Comparison of ENCODE assay signal across 7 cellular contexts in the genomic region with DNA sequence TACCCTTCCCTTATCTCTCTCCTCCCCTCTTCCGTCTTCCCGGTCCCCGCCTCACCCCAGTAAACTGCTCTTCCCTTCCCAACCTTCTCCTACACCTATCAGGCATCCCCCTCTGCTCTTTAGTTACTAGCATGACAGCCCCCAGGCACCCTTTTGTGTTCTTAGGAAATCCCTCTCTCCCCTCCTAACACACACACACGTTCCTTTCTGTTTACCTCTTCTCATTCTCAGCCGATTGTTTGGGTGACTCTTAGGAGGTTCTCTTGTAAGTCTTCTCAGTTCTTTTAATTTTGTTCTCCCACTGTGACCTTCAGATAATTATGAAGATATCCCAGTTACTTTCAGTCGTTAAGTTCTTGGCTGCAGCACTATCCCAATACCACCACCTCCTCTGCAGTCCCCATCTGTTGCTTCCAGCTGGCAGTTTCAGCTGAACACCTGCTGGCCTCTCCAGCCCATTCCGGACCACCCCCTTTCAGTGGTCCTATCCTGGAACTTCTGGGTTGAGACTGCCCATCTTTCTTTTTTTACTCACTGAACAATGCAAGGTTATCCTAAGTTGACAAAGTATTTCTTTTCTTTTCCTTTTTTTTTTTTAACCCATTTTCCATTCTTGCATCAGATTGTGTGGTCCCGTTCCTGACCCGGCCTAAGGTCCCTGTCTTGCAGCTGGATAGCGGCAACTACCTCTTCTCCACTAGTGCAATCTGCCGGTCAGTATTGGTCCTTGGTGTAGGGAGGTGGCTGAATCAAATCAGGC. TPM values are rescaled to one million over a fixed set of nuclear protein-coding genes. Genes with fewer than 3 reads are reported as not detected.
DNase-seq lines count a peak whose midpoint lies in the region; TF ChIP-seq lines count a peak whose summit lies in the region.

No MANE protein-coding gene starts in this region.

- POLR2A ChIA-PET in SK-N-SH (lab: Yijun Ruan, JAX) = interaction anchor here (0.6 to 2.1 kb wide), 8 partner anchors 9 to 1529 kb away, joined by 3 to 7 read pairs (median 4); partner anchors contain the start of genes DDIT3 and LRP1

- 6% methylated on average over 11 of the region's 11 CpGs for WGBS in SK-N-SH (ENCODE audit: low lambda C conversion rate)

- H3K79me2 ChIP-seq in SK-N-SH (ENCODE audit: insufficient read depth) = peaks cover 40% of the 10 kb centered on the region

- H3K27ac ChIP-seq in SK-N-SH (ENCODE audit: low read depth in 2 of 2, low read length in 1 of 2) = peak overlapping the region; percentile 73 to 74

- TF ChIP-seq CTCF in SK-N-SH (IDR thresholded peaks at IDR 0.05) (no peak), fibroblast of villous mesenchyme (IDR thresholded peaks at IDR 0.05; ENCODE audit: insufficient read depth, low read depth, low read length) (no peak)

- in situ Hi-C loops in HAP-1 (cut with MboI; ENCODE audit: low sequenced_read_pairs) (no loop called here), ACHN (cut with HindIII; ENCODE audit: low pct_ligation_motif_present, low pct_unique_long_range_greater_than_20kb, low sequenced_read_pairs) (no loop called here)

- H4K20me1 ChIP-seq in SK-N-SH (ENCODE audit: insufficient read depth) = 0 out of 2 replicates have a peak, but pooled peaks cover 4% of the 10 kb centered on the region

- peaks cover 10% of the 10 kb centered on the region for H3F3A ChIP-seq in SK-N-SH (replicated peaks; ENCODE audit: insufficient read depth)

- peak overlapping the region; percentile 90 for H3K4me2 ChIP-seq in SK-N-SH

- CTCF ChIA-PET in SK-N-SH (lab: Yijun Ruan, JAX) = interaction anchor here (1.6 to 6.1 kb wide), 3 partner anchors 14 to 30 kb away, joined by 5 to 28 read pairs (median 7); partner anchors contain the start of gene GLI1

- no peaks in the 10 kb centered on the region for H3K9me3 ChIP-seq in HAP-1
- H3K9me3 ChIP-seq in SK-N-SH = no peaks in the 10 kb centered on the region

- H3K27me3 ChIP-seq in HAP-1 (ENCODE audit: low read depth) = no peaks in the 10 kb centered on the region
- H3K27me3 ChIP-seq in SK-N-SH (ENCODE audit: insufficient read depth) = no peaks in the 10 kb centered on the region

- H2AFZ ChIP-seq in SK-N-SH (ENCODE audit: low read depth) = peak overlapping the region; percentile 49; the same call in 1 of the 2 replicates

- H3K36me3 ChIP-seq in HAP-1 (replicated peaks) (peaks cover 42% of the 10 kb centered on the region), SK-N-SH (replicated peaks in 1 of 2; ENCODE audit: control insufficient read depth in 1 of 2, insufficient read depth in 2 of 2, low read length in 1 of 2) (peaks cover 33 to 45% of the 10 kb centered on the region in 2 experiments)

- peak overlapping the region; percentile 94 for H3K9ac ChIP-seq in SK-N-SH

- H3K4me1 ChIP-seq in HAP-1 (no peaks in the 10 kb centered on the region), SK-N-SH (ENCODE audit: control insufficient read depth in 1 of 2, insufficient read depth in 2 of 2, low read depth in 1 of 2, low read length in 1 of 2) (peaks cover 6 to 9% of the 10 kb centered on the region in 2 experiments; a peak in 3 of 4 replicates)

- no peak for DNase-seq in HAP-1 (ENCODE audit: low spot score in 2 of 2)
- DNase-seq in SK-N-SH = peak; percentile 58
- DNase-seq in fibroblast of villous mesenchyme (ENCODE audit: low read depth) = peak; percentile 30
- no peak for DNase-seq in skeletal muscle cell (ENCODE audit: low read depth)
- DNase-seq in NCI-H345 treated with DMSO at 0.1 percent for 48 hours (lab: John Stamatoyannopoulos, UW; ENCODE audit: unreplicated experiment) = no peak
- DNase-seq in NCI-H1930 (lab: John Stamatoyannopoulos, UW) = no peak
- DNase-seq in ACHN = no peak

- H3K9me2 ChIP-seq in SK-N-SH = no peaks in the 10 kb centered on the region

- no peak for TF ChIP-seq RAD21 in SK-N-SH (IDR thresholded peaks at IDR 0.05; ENCODE audit: low read length)

- no peak for TF ChIP-seq EP300 in SK-N-SH (IDR thresholded peaks at IDR 0.05; ENCODE audit: borderline replicate concordance in 1 of 2, low read depth in 1 of 2, low read length in 1 of 2)

- H3K4me3 ChIP-seq in HAP-1 (peak overlapping the region; percentile 92), SK-N-SH (ENCODE audit: low read depth in 2 of 2, low read length in 1 of 2) (peak overlapping the region; percentile 77 to 100), fibroblast of villous mesenchyme (ENCODE audit: low read depth, low read length) (peak overlapping the region; percentile 96), skeletal muscle cell (ENCODE audit: low read depth, low read length) (peak overlapping the region; percentile 98)

TF ChIP-seq in SK-N-SH, 30 proteins besides CTCF, POLR2A, EP300 and RAD21:
- TF ChIP-seq MXI1 (IDR thresholded peaks at IDR 0.05; ENCODE audit: low read depth, low read length) (no peak), FOXJ3 (CRISPR knock-in tag; IDR thresholded peaks at IDR 0.05) (peak; percentile 29; the same call in 1 of the 2 replicates)

RNA-seq across cellular contexts. Expression of gene MARS1, which starts 0.7 kb away (rescaled TPM):
- 158 and 193 TPM in 2 replicates for polyA plus RNA-seq in SK-N-SH (2012; rRNA removed)
- 85.9 and 105 TPM in 2 replicates for polyA plus RNA-seq in SK-N-SH (2012; cell fraction: cytosol; rRNA removed)
- 685 and 718 TPM in 2 replicates for polyA plus RNA-seq in SK-N-SH (2012; cell fraction: nucleus; rRNA removed)
- total RNA-seq in fibroblast of villous mesenchyme = 158 and 244 TPM in 2 replicates

RNA-seq across cellular contexts. Expression of gene ARHGAP9, which starts 8.9 kb away (rescaled TPM):
- polyA plus RNA-seq in SK-N-SH (2012; rRNA removed) = 0.66 and 1.0 TPM in 2 replicates
- polyA plus RNA-seq in SK-N-SH (2012; cell fraction: cytosol; rRNA removed) = 0.14 and 0.50 TPM in 2 replicates
- polyA plus RNA-seq in SK-N-SH (2012; cell fraction: nucleus; rRNA removed) = 2.3 and 4.5 TPM in 2 replicates
- under 0.01 TPM in 2 replicates for total RNA-seq in fibroblast of villous mesenchyme

RNA-seq across cellular contexts. Expression of gene GLI1, which starts 29.0 kb away (rescaled TPM):
- polyA plus RNA-seq in SK-N-SH (2012; rRNA removed) = 0.67 and 0.90 TPM in 2 replicates
- 0.26 and 0.33 TPM in 2 replicates for polyA plus RNA-seq in SK-N-SH (2012; cell fraction: cytosol; rRNA removed)
- polyA plus RNA-seq in SK-N-SH (2012; cell fraction: nucleus; rRNA removed) = 2.6 and 2.8 TPM in 2 replicates
- total RNA-seq in fibroblast of villous mesenchyme = 0.86 and 1.9 TPM in 2 replicates

RNA-seq across cellular contexts. Expression of gene DDIT3, which starts 31.7 kb away (rescaled TPM):
- 26.3 and 36.5 TPM in 2 replicates for polyA plus RNA-seq in SK-N-SH (2012; rRNA removed)
- 21.4 and 22.5 TPM in 2 replicates for polyA plus RNA-seq in SK-N-SH (2012; cell fraction: cytosol; rRNA removed)
- 82.2 and 97.2 TPM in 2 replicates for polyA plus RNA-seq in SK-N-SH (2012; cell fraction: nucleus; rRNA removed)
- 18.1 and 56.7 TPM in 2 replicates for total RNA-seq in fibroblast of villous mesenchyme

RNA-seq across cellular contexts. Expression of gene INHBE, which starts 33.5 kb away (rescaled TPM):
- polyA plus RNA-seq in SK-N-SH (2012; rRNA removed) = 0.03 and 0.08 TPM in 2 replicates
- 0.01 and 0.07 TPM in 2 replicates for polyA plus RNA-seq in SK-N-SH (2012; cell fraction: cytosol; rRNA removed)
- 0.13 and 0.58 TPM in 2 replicates for polyA plus RNA-seq in SK-N-SH (2012; cell fraction: nucleus; rRNA removed)
- 1.7 and 4.5 TPM in 2 replicates for total RNA-seq in fibroblast of villous mesenchyme

Comparison
In these comparisons a context has a peak if more than half of its experiments do, and no peak if none do; other contexts are left out.
1. DNase-seq: peak in SK-N-SH (single experiment) and fibroblast of villous mesenchyme (single experiment); none in HAP-1 (0 of 2), skeletal muscle cell (single experiment), NCI-H345 treated with DMSO at 0.1 percent for 48 hours (single experiment), NCI-H1930 (0 of 2) and ACHN (single experiment).
2. Peak in every context shown above with its lines, with median percentiles within 50 percentile points of each other: H3K4me3 ChIP-seq.